ENCODE assay signal across 13 cellular contexts in the genomic region with DNA sequence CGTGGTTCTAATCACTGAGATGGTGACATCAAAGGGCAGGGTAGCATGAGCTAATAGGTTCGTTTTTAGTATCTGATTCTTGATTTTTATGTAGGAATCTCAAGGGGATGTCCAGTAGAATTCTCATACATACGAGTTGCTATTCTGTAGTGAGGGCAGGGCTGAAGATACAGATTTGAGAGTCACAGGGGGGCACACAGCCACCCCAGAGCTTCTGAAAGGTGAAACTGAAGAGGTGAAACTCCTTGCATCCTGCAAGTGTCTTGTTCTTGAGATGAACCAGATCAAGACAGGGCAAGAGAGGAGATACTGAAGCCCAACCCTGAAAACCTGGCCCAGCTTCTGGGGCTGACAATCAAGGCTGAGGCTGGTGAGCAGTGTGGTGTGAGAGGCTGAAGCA.
A peak's percentile ranks its signal among the peaks of the same experiment; 100 is the strongest.
DNase-seq lines count a peak whose midpoint lies in the region; ATAC-seq lines count a peak whose summit lies in the region.
"Had no signal": no experiment of that assay in that cellular context is flagged by ENCODE, and none has a peak within 500 bp of the region (broad histone marks: within the 10 kb centered on the region; RNA-seq: fewer than 3 reads in every experiment).

No MANE protein-coding gene starts in this region.

- DNase-seq in kidney glomerular epithelial cell (lab: John Stamatoyannopoulos, UW) (no peak), pons (ENCODE audit: low spot score) (no peak), NCI-H774 (lab: John Stamatoyannopoulos, UW) (no peak)
- DNase-seq: activated CD8-positive, alpha-beta memory T cell treated with anti-CD3 and anti-CD28 coated beads, Interleukin-2, amount 50 U/mL, for 48 hours; esophagus squamous epithelium; naive B cell; small intestine; stimulated activated CD8-positive, alpha-beta memory T cell treated with anti-CD3 and anti-CD28 coated beads, Interleukin-4, amount 100 ng/mL, for 48 hours had no signal

- ATAC-seq in GM18508 (IDR thresholded peaks at IDR 0.05; ENCODE audit: insufficient read depth, unreplicated experiment) (peak; percentile 73), GM19455 (IDR thresholded peaks at IDR 0.05; ENCODE audit: unreplicated experiment) (peak; percentile 84), HG02852 (IDR thresholded peaks at IDR 0.05; ENCODE audit: unreplicated experiment) (peak; percentile 82), HG03521 (IDR thresholded peaks at IDR 0.05; ENCODE audit: unreplicated experiment) (peak; percentile 71), GM19452 (IDR thresholded peaks at IDR 0.05; ENCODE audit: unreplicated experiment) (no peak)
